ENCODE assay signal across 22 cellular contexts in the genomic region with DNA sequence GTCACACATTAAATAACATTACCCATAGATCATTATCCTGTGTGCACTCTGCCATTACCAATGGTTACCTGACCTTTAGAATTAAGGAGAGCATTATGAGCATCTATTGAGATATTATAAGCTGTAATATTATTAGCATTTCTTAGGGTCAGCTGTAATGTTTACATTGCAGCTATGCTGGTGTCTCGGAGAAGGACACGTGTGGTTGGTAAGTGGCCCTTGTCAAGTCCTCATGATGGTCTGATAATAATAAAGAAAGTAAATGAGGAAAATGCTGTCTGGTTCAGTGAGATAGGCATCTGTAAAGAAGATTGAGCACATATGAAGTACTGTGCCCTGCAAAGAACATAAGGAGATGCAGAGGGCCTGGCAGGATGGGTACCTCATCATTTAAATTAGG.
"Had no signal": no experiment of that assay in that cellular context is flagged by ENCODE, and none has a peak within 500 bp of the region (broad histone marks: within the 10 kb centered on the region; RNA-seq: fewer than 3 reads in every experiment).

No MANE protein-coding gene starts in this region.

- H3K27ac ChIP-seq: dorsolateral prefrontal cortex, lower lobe of right lung, psoas muscle, sigmoid colon, testis, tibial nerve, upper lobe of left lung, uterus had no signal

- DNase-seq: dorsolateral prefrontal cortex; effector CD4-positive, alpha-beta T cell; hypothalamus; immature natural killer cell; islet precursor cell; left ventricle myocardium superior; lower lobe of right lung; naive thymus-derived CD8-positive, alpha-beta T cell; nephron progenitor cell; nucleus accumbens; posterior cingulate gyrus; psoas muscle; right cardiac atrium; sigmoid colon; stimulated activated CD4-positive, alpha-beta T cell treated with anti-CD3 and anti-CD28 coated beads, Interleukin-2, amount 100 ng/mL, for 24 hours; stimulated activated CD4-positive, alpha-beta T cell treated with anti-CD3 and anti-CD28 coated beads, Interleukin-4, amount 100 ng/mL, for 24 hours; stimulated activated naive CD8-positive, alpha-beta T cell treated with anti-CD3 and anti-CD28 coated beads, Interleukin-15, Interleukin-2, amounts not matched to agents 100 U/mL and 50 U/mL, for 24 hours; substantia nigra; testis; upper lobe of left lung; uterus had no signal

- H3K27me3 ChIP-seq: dorsolateral prefrontal cortex, sigmoid colon, testis, tibial nerve, upper lobe of left lung, uterus had no signal

- H3K36me3 ChIP-seq: lower lobe of right lung, sigmoid colon, tibial nerve, upper lobe of left lung, uterus had no signal

- H3K4me3 ChIP-seq: dorsolateral prefrontal cortex, lower lobe of right lung, psoas muscle, sigmoid colon, testis, tibial nerve, upper lobe of left lung, uterus had no signal

- H3K9me3 ChIP-seq: lower lobe of right lung, psoas muscle, sigmoid colon, testis, tibial nerve, upper lobe of left lung, uterus had no signal

- H3K4me1 ChIP-seq: lower lobe of right lung, psoas muscle, sigmoid colon, testis, tibial nerve, upper lobe of left lung, uterus had no signal
